In the genomic region with DNA sequence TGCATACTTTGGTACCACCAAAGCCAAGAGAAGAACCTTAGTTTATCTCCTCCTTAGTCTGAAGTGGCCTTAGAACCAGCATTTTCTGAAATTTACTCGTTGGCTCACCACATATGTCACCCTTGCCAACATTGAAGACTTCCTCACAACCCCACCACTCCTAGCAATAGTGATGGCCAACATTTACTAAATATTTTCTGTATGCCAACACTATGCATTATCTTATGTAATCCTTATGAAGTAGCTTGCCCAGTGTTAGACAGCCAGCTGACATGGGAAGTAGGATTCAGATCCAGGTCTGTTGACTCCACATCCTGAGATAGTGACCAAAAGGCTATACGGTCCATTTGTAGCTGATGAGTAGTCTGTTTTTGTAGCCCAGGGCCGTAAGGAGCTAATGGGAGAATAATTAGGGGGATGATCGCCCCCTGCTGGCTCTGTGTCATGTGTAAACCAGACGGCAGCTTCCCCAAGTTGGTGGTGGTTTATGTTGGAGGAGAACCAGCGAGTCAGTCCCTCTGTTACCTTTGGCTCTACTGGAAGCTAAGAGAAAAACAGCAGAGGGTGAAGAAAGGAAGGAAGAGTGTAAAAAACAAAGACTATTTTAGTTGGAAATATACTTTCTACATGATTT, we compare ENCODE assay signal across 8 cellular contexts.
DNase-seq lines count a peak whose midpoint lies in the region; ATAC-seq, FAIRE-seq and TF ChIP-seq lines count a peak whose summit lies in the region.

No MANE protein-coding gene starts in this region.

- DNase-seq in AG10803 (ENCODE audit: low read depth), result peak; percentile 87
- DNase-seq in LoVo (ENCODE audit: low spot score), result peak; percentile 59
- DNase-seq in SHP77 (lab: John Stamatoyannopoulos, UW), result peak; percentile 41 to 46
- peak; percentile 86 for DNase-seq in activated effector memory CD4-positive, alpha-beta T cell treated with anti-CD3 and anti-CD28 coated beads, Interleukin-2, amount 50 U/mL, for 16 hours
- peak; percentile 70 to 90 (median 82) for DNase-seq in pancreas
- peak; percentile 91 to 93 for DNase-seq in thyroid gland

- WGBS in gastroesophageal sphincter (ENCODE audit: low coverage in 1 of 2), 2 donors, result 21 to 30% methylated on average over 4 to 5 of the region's 6 CpGs
- 11 to 13% methylated on average over 6 of the region's 6 CpGs for WGBS in pancreas, 2 donors
- 13 to 18% methylated on average over 6 of the region's 6 CpGs for WGBS in thyroid gland, 2 donors

- intact Hi-C loops in pancreas (cut with DNase I), result loop anchor here in 1 of 3 donors (10.0 kb wide), 1 partner anchor 294 kb away; no protein-coding TSS in a partner anchor
- intact Hi-C loops in thyroid gland (cut with DNase I), result no loop called here

- H3K27me3 ChIP-seq in gastroesophageal sphincter, result no peaks in the 10 kb centered on the region
- no peaks in the 10 kb centered on the region for H3K27me3 ChIP-seq in pancreas
- H3K27me3 ChIP-seq in thyroid gland, result no peaks in the 10 kb centered on the region

- peak; percentile 73 for TF ChIP-seq CTCF in AG10803 (conservative IDR thresholded peaks at IDR 0.05; ENCODE audit: low read length)
- peak; percentile 56 to 70 (median 68) for TF ChIP-seq CTCF in gastroesophageal sphincter (IDR thresholded peaks at IDR 0.05)
- peak; percentile 52 to 70 (median 58) for TF ChIP-seq CTCF in pancreas (IDR thresholded peaks at IDR 0.05)
- peak; percentile 26 to 82 (median 77) for TF ChIP-seq CTCF in thyroid gland (IDR thresholded peaks at IDR 0.05)

- H3K4me1 ChIP-seq in gastroesophageal sphincter (peaks cover 0 to 64% (median 15%) of the 10 kb centered on the region in 3 donors), pancreas (peaks cover 0 to 5% (median 0%) of the 10 kb centered on the region in 3 donors), thyroid gland (peaks cover 0 to 4% of the 10 kb centered on the region in 2 donors)

- H3K4me3 ChIP-seq in AG10803 (ENCODE audit: low read length), result no peak overlapping the region
- no peak overlapping the region for H3K4me3 ChIP-seq in gastroesophageal sphincter
- no peak overlapping the region for H3K4me3 ChIP-seq in pancreas
- H3K4me3 ChIP-seq in thyroid gland (replicated peaks in 1 of 3), result no peak overlapping the region

- FAIRE-seq in pancreas (lab: Jason Lieb, UNC), result no peak

- H3K27ac ChIP-seq in gastroesophageal sphincter, result peak overlapping the region; percentile 4 to 80 (median 75)
- H3K27ac ChIP-seq in pancreas, result no peak overlapping the region
- H3K27ac ChIP-seq in thyroid gland, result peak overlapping the region in 2 of 3 donors; percentile 13 to 40

- TF ChIP-seq EP300 in gastroesophageal sphincter (IDR thresholded peaks at IDR 0.05), result no peak

- H3K36me3 ChIP-seq in gastroesophageal sphincter (peaks cover 0 to 13% of the 10 kb centered on the region in 2 donors), pancreas (no peaks in the 10 kb centered on the region), thyroid gland (no peaks in the 10 kb centered on the region)

- TF ChIP-seq POLR2A in gastroesophageal sphincter (IDR thresholded peaks at IDR 0.05) (no peak), thyroid gland (IDR thresholded peaks at IDR 0.05) (no peak)

- ATAC-seq in GM19324 (IDR thresholded peaks at IDR 0.05; ENCODE audit: low FRiP score, unreplicated experiment), result peak; percentile 72
- peak; percentile 81 for ATAC-seq in gastroesophageal sphincter
- peak; percentile 83 to 95 (median 90) for ATAC-seq in pancreas

- H3K9me3 ChIP-seq in gastroesophageal sphincter (no peaks in the 10 kb centered on the region), pancreas (no peaks in the 10 kb centered on the region), thyroid gland (no peaks in the 10 kb centered on the region)

Comparison
In these comparisons a context has a peak if more than half of its experiments do, and no peak if none do; other contexts are left out.
1. H3K27ac ChIP-seq: peak in gastroesophageal sphincter (4 of 4) and thyroid gland (2 of 3); none in pancreas (0 of 4).
2. Peak in every context shown above with its lines, with median percentiles within 50 percentile points of each other: DNase-seq, CTCF ChIP-seq and ATAC-seq.